ENCODE assay signal across 1 cellular context in the genomic region with DNA sequence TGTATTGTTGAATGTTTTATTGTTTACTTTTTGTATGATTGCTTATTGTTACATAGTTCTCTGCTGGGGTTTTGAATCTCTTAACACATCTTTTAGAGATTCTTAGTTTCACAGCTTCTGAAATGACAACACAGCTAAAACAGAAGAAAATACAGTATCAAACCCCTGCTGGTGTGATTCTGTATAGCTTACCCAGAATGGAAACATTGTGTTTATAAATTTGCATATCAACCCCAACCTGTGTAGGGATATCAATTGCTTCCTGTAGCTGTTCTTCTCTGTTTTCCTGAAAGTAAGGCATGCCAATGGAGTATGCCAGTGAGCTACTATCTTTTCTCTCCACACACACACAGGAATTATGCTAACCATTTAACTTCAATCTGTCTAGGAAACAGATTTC.
TF ChIP-seq lines count a peak whose summit lies in the region.

No MANE protein-coding gene starts in this region.

TF ChIP-seq in SK-N-SH treated with all-trans-retinoic acid at 6 μM for 48 hours, 23 proteins besides CTCF, POLR2A, EP300 and RAD21 (continued from another document):
- TF ChIP-seq OSR1 (CRISPR knock-in tag; IDR thresholded peaks at IDR 0.05), result no peak
- no peak for TF ChIP-seq RARB (CRISPR knock-in tag; IDR thresholded peaks at IDR 0.05)
- TF ChIP-seq CSDC2 (CRISPR knock-in tag; IDR thresholded peaks at IDR 0.05), result no peak
